ENCODE assay signal across 18 cellular contexts in genomic region chr7:77008000-77008399, GRCh38. TPM values are rescaled to one million over a fixed set of nuclear protein-coding genes. Genes with fewer than 3 reads are reported as not detected.
A peak's percentile ranks its signal among the peaks of the same experiment; 100 is the strongest.
DNase-seq lines count a peak whose midpoint lies in the region; ATAC-seq and TF ChIP-seq lines count a peak whose summit lies in the region.
"Not testable (repeated sequence)": the region's sequence is repeated elsewhere in the genome, so short reads cannot be mapped to it uniquely, and the experiment has no call there.
"Had no signal": no experiment of that assay in that cellular context is flagged by ENCODE, and none has a peak within 500 bp of the region (broad histone marks: within the 10 kb centered on the region; RNA-seq: fewer than 3 reads in every experiment).

No MANE protein-coding gene starts in this region.

- H3K27ac ChIP-seq in right lobe of liver, result peak overlapping the region in 2 of 3 donors; percentile 62 to 78
- not testable (repeated sequence) for H3K27ac ChIP-seq in psoas muscle

- peak; percentile 77 for ATAC-seq in Right ventricle myocardium inferior
- ATAC-seq in right lobe of liver, result peak; percentile 76 to 84 (median 80)
- ATAC-seq in psoas muscle, result peak in 3 of 4 donors; percentile 85 to 92 (median 86)

- TF ChIP-seq POLR2A in right lobe of liver (IDR thresholded peaks at IDR 0.05), result not testable (repeated sequence)

- intact Hi-C loops in Right ventricle myocardium inferior (cut with DNase I); right lobe of liver (cut with DNase I); psoas muscle (cut with DNase I): not testable (repeated sequence)

- 6% methylated on average over 3 of the region's 10 CpGs for WGBS in right lobe of liver (ENCODE audit: insufficient coverage, low coverage, low lambda C conversion rate, missing lambda C conversion rate)
- WGBS in psoas muscle, 3 donors, result 35 to 53% (median 40%) methylated on average over 10 of the region's 10 CpGs

- peak; percentile 62 for DNase-seq in DMS53 (lab: John Stamatoyannopoulos, UW)
- DNase-seq in M059J (ENCODE audit: low read depth), result peak; percentile 94
- DNase-seq in SIG-M5 treated with dmso at 0.1 percent for 504 hours (lab: John Stamatoyannopoulos, UW; ENCODE audit: unreplicated experiment), result peak; percentile 33
- peak; percentile 31 for DNase-seq in ecto neural progenitor cell (ENCODE audit: low spot score)
- DNase-seq in Right ventricle myocardium inferior (ENCODE audit: missing footprints), result peak; percentile 83
- peak; percentile 91 to 96 (median 95) for DNase-seq in right lobe of liver
- DNase-seq in psoas muscle, result peak; percentile 74 to 91
- DNase-seq in ureter (ENCODE audit: low spot score), result peak; percentile 95

- H3K27me3 ChIP-seq in right lobe of liver; psoas muscle (ENCODE audit: insufficient read depth in 3 of 3, low read length in 2 of 3): not testable (repeated sequence)

- H3K4me1 ChIP-seq in right lobe of liver, psoas muscle: not testable (repeated sequence)

- H3K36me3 ChIP-seq in right lobe of liver; psoas muscle (ENCODE audit: insufficient read depth in 1 of 2, low read depth in 1 of 2): not testable (repeated sequence)

- not testable (repeated sequence) for H3K9me3 ChIP-seq in right lobe of liver, psoas muscle

- TF ChIP-seq CTCF in right lobe of liver (IDR thresholded peaks at IDR 0.05); psoas muscle (IDR thresholded peaks at IDR 0.05): not testable (repeated sequence)

- H3K4me3 ChIP-seq in right lobe of liver, result peak overlapping the region in 2 of 3 donors; percentile 29 to 32
- not testable (repeated sequence) for H3K4me3 ChIP-seq in psoas muscle

RNA-seq across cellular contexts. Expression of gene SPDYE17, which starts 24.2 kb away (rescaled TPM):
- not detected in 2 replicates for total RNA-seq in M059J (2014; rRNA removed; shearing (Covaris generic))
- total RNA-seq in Right ventricle myocardium inferior (not detected), right lobe of liver (not detected), psoas muscle (not detected), ureter (not detected)
- polyA plus RNA-seq in psoas muscle, result not detected
- total RNA-seq: activated T-helper 17 cell treated with anti-CD3 and anti-CD28 coated beads, Interleukin-2, amount 50 U/mL, for 72 hours; GM12878; naive thymus-derived CD4-positive, alpha-beta T cell; OCI-LY7; T-cell; uterus; WTC11 had no signal
- polyA plus RNA-seq: adipose tissue; CD14-positive monocyte; esophagus; GM12878; naive thymus-derived CD4-positive, alpha-beta T cell had no signal

RNA-seq across cellular contexts. Expression of gene SPDYE18, which starts 54.4 kb away (rescaled TPM):
- 0.10 TPM in 1 of 2 replicates, not detected in the other for total RNA-seq in M059J (2014; rRNA removed; shearing (Covaris generic))
- total RNA-seq in Right ventricle myocardium inferior, result 0.41 TPM
- 1 to 10 TPM in 1 of 6 experiments, under 1 TPM in 2, not detected in 3; 0.51 to 1.3 (median 0.62) TPM for total RNA-seq in right lobe of liver
- under 1 TPM in 3 of 4 donors, not detected in 1; 0.28 to 0.51 (median 0.32) TPM for total RNA-seq in psoas muscle
- under 1 TPM; 0.08 to 0.66 (median 0.24) TPM for polyA plus RNA-seq in psoas muscle
- 1.7 TPM for total RNA-seq in ureter
- total RNA-seq: activated T-helper 17 cell treated with anti-CD3 and anti-CD28 coated beads, Interleukin-2, amount 50 U/mL, for 72 hours; WTC11 had no signal
- polyA plus RNA-seq: CD14-positive monocyte; naive thymus-derived CD4-positive, alpha-beta T cell had no signal

Comparison
In these comparisons a context has a peak if more than half of its experiments do, and no peak if none do; other contexts are left out.
1. DNase-seq: peak in every context shown above with its lines; median percentile 95 in right lobe of liver; 95 in ureter; 94 in M059J; 83 in Right ventricle myocardium inferior; 82 in psoas muscle; 62 in DMS53; 33 in SIG-M5 treated with dmso at 0.1 percent for 504 hours; 31 in ecto neural progenitor cell.